ENCODE assay signal across 20 cellular contexts in genomic region chr1:21020151-21020550, GRCh38.
A peak's percentile ranks its signal among the peaks of the same experiment; 100 is the strongest.
DNase-seq lines count a peak whose midpoint lies in the region; ATAC-seq, FAIRE-seq and TF ChIP-seq lines count a peak whose summit lies in the region.
"Had no signal": no experiment of that assay in that cellular context is flagged by ENCODE, and none has a peak within 500 bp of the region (broad histone marks: within the 10 kb centered on the region; RNA-seq: fewer than 3 reads in every experiment).

No MANE protein-coding gene starts in this region.

- no peak overlapping the region for H2BK5ac ChIP-seq in mesenchymal stem cell (ENCODE audit: low read depth, low read length, poor library complexity, severe bottlenecking)

- peak; percentile 27 for FAIRE-seq in GM12878 (lab: Jason Lieb, UNC)

- no peak for TF ChIP-seq CTCF in GM12878 (IDR thresholded peaks at IDR 0.05 in 2 of 3, conservative IDR thresholded peaks at IDR 0.05 in 1 of 3; ENCODE audit: control insufficient read depth in 2 of 3, extremely low read depth in 1 of 3, insufficient read depth in 1 of 3, low read depth in 3 of 3, low read length in 3 of 3)

- H3K4me3 ChIP-seq in GM12878 (no peak overlapping the region), mesenchymal stem cell (ENCODE audit: insufficient read depth in 1 of 2, low read depth in 1 of 2, low read length in 2 of 2) (no peak overlapping the region), skeletal muscle tissue (ENCODE audit: low read length in 3 of 3) (no peak overlapping the region)
- H3K4me3 ChIP-seq: GM23248 had no signal

- H3K4me2 ChIP-seq in GM12878 (ENCODE audit: control insufficient read depth, insufficient read depth) (no peak overlapping the region), mesenchymal stem cell (ENCODE audit: low read length, poor library complexity, severe bottlenecking) (no peak overlapping the region)

- H3K9me3 ChIP-seq in GM12878 (replicated peaks; ENCODE audit: control insufficient read depth, insufficient read depth, low read length) = no peaks in the 10 kb centered on the region
- H3K9me3 ChIP-seq in mesenchymal stem cell (ENCODE audit: control insufficient read depth, low read length) = no peaks in the 10 kb centered on the region
- H3K9me3 ChIP-seq in skeletal muscle tissue (ENCODE audit: control insufficient read depth in 3 of 3, low read length in 3 of 3) = no peaks in the 10 kb centered on the region

- CTCF ChIA-PET in GM12878 (lab: Yijun Ruan, JAX) = interaction anchor here (1.9 kb wide), 1 partner anchor 18 kb away, joined by 5 read pairs; no protein-coding TSS in a partner anchor

- H3K4me1 ChIP-seq in GM12878 (ENCODE audit: control insufficient read depth, insufficient read depth, low read length) = peaks cover 14% of the 10 kb centered on the region
- peaks cover 7% of the 10 kb centered on the region for H3K4me1 ChIP-seq in mesenchymal stem cell (ENCODE audit: control insufficient read depth, insufficient read depth, low read depth, low read length)
- peaks cover 8 to 20% (median 19%) of the 10 kb centered on the region in 3 donors for H3K4me1 ChIP-seq in skeletal muscle tissue (ENCODE audit: control insufficient read depth in 3 of 3, insufficient read depth in 3 of 3, low read length in 3 of 3)

- H3K36me3 ChIP-seq in GM12878 (ENCODE audit: control insufficient read depth in 2 of 2, insufficient read depth in 2 of 2, low read length in 1 of 2) (no peaks in the 10 kb centered on the region), mesenchymal stem cell (ENCODE audit: control insufficient read depth in 1 of 2, insufficient read depth in 2 of 2, low read depth in 1 of 2, low read length in 2 of 2) (no peaks in the 10 kb centered on the region), skeletal muscle tissue (ENCODE audit: control insufficient read depth in 3 of 3, insufficient read depth in 3 of 3, low read length in 3 of 3) (no peaks in the 10 kb centered on the region)

- peaks cover 11% of the 10 kb centered on the region for H3K79me1 ChIP-seq in mesenchymal stem cell (replicated peaks; ENCODE audit: low read length, poor library complexity, severe bottlenecking)

- peaks cover 5% of the 10 kb centered on the region for H3K79me2 ChIP-seq in GM12878 (ENCODE audit: control insufficient read depth, insufficient read depth, low read length)

- intact Hi-C loops in GM12878 (cut with micrococcal nuclease; ENCODE audit: unreplicated experiment) = no loop called here

- no peak for ATAC-seq in GM12878
- ATAC-seq in HG02588 (IDR thresholded peaks at IDR 0.05; ENCODE audit: unreplicated experiment) = no peak
- ATAC-seq in GM19395 (IDR thresholded peaks at IDR 0.05; ENCODE audit: unreplicated experiment) = no peak
- ATAC-seq: HCT116 had no signal

- no peak for TF ChIP-seq EP300 in GM12878 (IDR thresholded peaks at IDR 0.05; ENCODE audit: borderline replicate concordance in 1 of 2, control insufficient read depth in 1 of 2, low read depth in 2 of 2, low read length in 2 of 2)

- peak overlapping the region; percentile 68 for H2AK5ac ChIP-seq in mesenchymal stem cell (ENCODE audit: low read length, severe bottlenecking)

- no peaks in the 10 kb centered on the region for H4K20me1 ChIP-seq in GM12878 (ENCODE audit: control insufficient read depth, insufficient read depth)

- in situ Hi-C loops in GM12878 (cut with MboI) = no loop called here

- RAD21 ChIA-PET in GM12878 (lab: Charles Lee; ENCODE audit: unreplicated experiment) = no interaction called here

- WGBS in GM12878 (ENCODE audit: insufficient coverage, insufficient replicate concordance, low lambda C conversion rate, missing lambda C conversion rate) = 81% methylated on average over 3 of the region's 3 CpGs
- WGBS in mesenchymal stem cell = 87% methylated on average over 3 of the region's 3 CpGs

- BruUV-seq in GM12878 (replicated peaks; lab: Mats Ljungman, UMichigan) = no TSS peak

- peak overlapping the region in 1 of 2 experiments; percentile 17 for H2BK12ac ChIP-seq in mesenchymal stem cell (ENCODE audit: low read length in 2 of 2)

- TF ChIP-seq POLR2A in GM12878 (IDR thresholded peaks at IDR 0.05; ENCODE audit: low read depth, low read length) = no peak

- DNase-seq in EH (ENCODE audit: low read depth) = peak; percentile 54
- DNase-seq in GM12878 (ENCODE audit: low read depth, low spot score) = no peak
- DNase-seq in mesenchymal stem cell = peak; percentile 24
- no peak for DNase-seq in NCI-H1092 treated with DMSO at 0.1 percent for 48 hours (lab: John Stamatoyannopoulos, UW)
- no peak for DNase-seq in HPDE6-E6E7 (ENCODE audit: extremely low spot score)
- DNase-seq: Calu3; CD4-positive, alpha-beta T cell; GM23248; NCI-H1048; NCI-H1694; NCI-H2107; NCI-H345; NCI-H526 treated with DMSO at 0.1 percent for 48 hours; NK-92 treated with Interleukin-12 subunit alpha and Interleukin-12 subunit beta, amount 100 ng/mL, for 24 hours; OCI-M1 had no signal

- H3K27me3 ChIP-seq in GM12878 (replicated peaks in 1 of 2; ENCODE audit: control insufficient read depth in 2 of 2, insufficient read depth in 2 of 2, low read length in 1 of 2) = no peaks in the 10 kb centered on the region
- H3K27me3 ChIP-seq in mesenchymal stem cell (ENCODE audit: control insufficient read depth in 1 of 2, insufficient read depth in 1 of 2, low read length in 2 of 2) = no peaks in the 10 kb centered on the region
- H3K27me3 ChIP-seq in skeletal muscle tissue (ENCODE audit: control insufficient read depth in 3 of 3, insufficient read depth in 3 of 3, low read length in 3 of 3) = no peaks in the 10 kb centered on the region

- SMC1A ChIA-PET in GM12878 (lab: Charles Lee; ENCODE audit: uncharacterized antibody, unreplicated experiment) = interaction anchor here (1.0 to 1.2 kb wide), 2 partner anchors 27 to 28 kb away, joined by 4 read pairs; no protein-coding TSS in a partner anchor

- no peak overlapping the region for H3K23ac ChIP-seq in mesenchymal stem cell (ENCODE audit: low read length in 2 of 2)

- H3K27ac ChIP-seq in GM12878 (ENCODE audit: control insufficient read depth, insufficient read depth) (no peak overlapping the region), mesenchymal stem cell (ENCODE audit: low read length, poor library complexity, severe bottlenecking) (peak overlapping the region; percentile 69), skeletal muscle tissue (ENCODE audit: low read depth, low read length) (peak overlapping the region; percentile 13)
- H3K27ac ChIP-seq: GM23248, RWPE1 had no signal

- H3K18ac ChIP-seq in mesenchymal stem cell (ENCODE audit: low read depth in 1 of 2, low read length in 2 of 2) = peak overlapping the region in 1 of 2 experiments; percentile 45

- H2BK15ac ChIP-seq in mesenchymal stem cell (ENCODE audit: low read depth, poor library complexity, severe bottlenecking) = no peak overlapping the region

- peak overlapping the region in 1 of 2 experiments; percentile 35 for H3K4ac ChIP-seq in mesenchymal stem cell (ENCODE audit: low read depth in 1 of 2, low read length in 2 of 2)

- no peak for TF ChIP-seq RAD21 in GM12878 (IDR thresholded peaks at IDR 0.05; ENCODE audit: insufficient read depth, low read depth, low read length)

- no peak overlapping the region for H4K91ac ChIP-seq in mesenchymal stem cell (ENCODE audit: low read length)

- no peak overlapping the region for H2BK120ac ChIP-seq in mesenchymal stem cell (ENCODE audit: low read depth, low read length)

- POLR2A ChIA-PET in GM12878 (lab: Charles Lee) = no interaction called here

- peak overlapping the region; percentile 2 for H4K8ac ChIP-seq in mesenchymal stem cell (ENCODE audit: low read length)

- H2AFZ ChIP-seq in GM12878 (ENCODE audit: control insufficient read depth, low read depth, low read length) (no peak overlapping the region), mesenchymal stem cell (ENCODE audit: low read depth, low read length) (no peak overlapping the region)
- H2AFZ ChIP-seq: GM23248 had no signal

- no peak overlapping the region for H3K14ac ChIP-seq in mesenchymal stem cell (ENCODE audit: low read length in 2 of 2)

- H3K9ac ChIP-seq in GM12878 (ENCODE audit: control insufficient read depth, insufficient read depth, low read length) = no peak overlapping the region
- no peak overlapping the region for H3K9ac ChIP-seq in mesenchymal stem cell (ENCODE audit: low read length)
- H3K9ac ChIP-seq in skeletal muscle tissue (ENCODE audit: low read depth in 1 of 3, low read length in 3 of 3) = no peak overlapping the region
- H3K9ac ChIP-seq: GM23248 had no signal

TF ChIP-seq in GM12878, 131 proteins besides CTCF, POLR2A, EP300 and RAD21:
- TF ChIP-seq ATF3 (IDR thresholded peaks at IDR 0.05; ENCODE audit: borderline replicate concordance, extremely low read depth, low read depth, low read length) = no peak
- no peak for TF ChIP-seq MEF2B (IDR thresholded peaks at IDR 0.05; ENCODE audit: partially characterized antibody, poor library complexity, severe bottlenecking)
- TF ChIP-seq BRCA1 (IDR thresholded peaks at IDR 0.05; ENCODE audit: low read depth, low read length) = no peak
- TF ChIP-seq CHD1 (IDR thresholded peaks at IDR 0.05; ENCODE audit: low read depth, low read length) = no peak
- TF ChIP-seq SMARCA5 (IDR thresholded peaks at IDR 0.05) = no peak
- TF ChIP-seq BMI1 (IDR thresholded peaks at IDR 0.05; ENCODE audit: borderline replicate concordance) = no peak
- no peak for TF ChIP-seq SUPT20H (IDR thresholded peaks at IDR 0.05; ENCODE audit: borderline replicate concordance, control insufficient read depth, low read depth, low read length)
- TF ChIP-seq KDM1A (IDR thresholded peaks at IDR 0.05; ENCODE audit: borderline replicate concordance) = no peak
- TF ChIP-seq ZNF24 (IDR thresholded peaks at IDR 0.05) = no peak

Comparison
In these comparisons a context has a peak if more than half of its experiments do, and no peak if none do; other contexts are left out.
1. DNase-seq: peak in EH (single experiment) and mesenchymal stem cell (single experiment); none in GM12878 (single experiment), NCI-H1092 treated with DMSO at 0.1 percent for 48 hours (single experiment) and HPDE6-E6E7 (single experiment).